19 cellular contexts compared by ENCODE assay signal in genomic region chr3:64939309-64939708, GRCh38.
DNase-seq lines count a peak whose midpoint lies in the region; ATAC-seq, FAIRE-seq and TF ChIP-seq lines count a peak whose summit lies in the region.
"Had no signal": no experiment of that assay in that cellular context is flagged by ENCODE, and none has a peak within 500 bp of the region (broad histone marks: within the 10 kb centered on the region; RNA-seq: fewer than 3 reads in every experiment).

No MANE protein-coding gene starts in this region.

- in situ Hi-C loops in K562 (cut with MboI): no loop called here

- H3K4me2 ChIP-seq in K562 (ENCODE audit: insufficient read depth, low read length): no peak overlapping the region

- TF ChIP-seq POLR2A in K562 (conservative IDR thresholded peaks at IDR 0.05) (no peak), prostate gland (IDR thresholded peaks at IDR 0.05) (no peak), GM18505 (IDR thresholded peaks at IDR 0.05; ENCODE audit: borderline replicate concordance, extremely low read depth, insufficient read depth, insufficient read length) (no peak)

- DNase-seq in K562 (ENCODE audit: extremely low read depth in 1 of 4, low spot score in 3 of 4) (no peak), left colon (no peak), prostate gland (ENCODE audit: low spot score) (no peak)
- DNase-seq: C1 segment of cervical spinal cord; Calu3; CD4-positive, alpha-beta memory T cell; COR-L47; DMS53; DND-41; GM23248; H7; HCEC 1CT had no signal

- BruUV-seq in K562 (replicated peaks; lab: Mats Ljungman, UMichigan): no TSS peak

- no peaks in the 10 kb centered on the region for H4K20me1 ChIP-seq in K562 (replicated peaks; ENCODE audit: control insufficient read depth, insufficient read depth, low read length)

- H3K4me1 ChIP-seq in K562 (replicated peaks in 1 of 2; ENCODE audit: control insufficient read depth in 2 of 2, insufficient read depth in 2 of 2, low read length in 2 of 2): peaks cover 0 to 4% of the 10 kb centered on the region in 2 experiments; a peak in 3 of 5 replicates
- H3K4me1 ChIP-seq in prostate gland (replicated peaks): peaks cover 2% of the 10 kb centered on the region

- no peak for TF ChIP-seq EP300 in K562 (IDR thresholded peaks at IDR 0.05; ENCODE audit: low read length)

- CTCF ChIA-PET in K562 (lab: Yijun Ruan, JAX; ENCODE audit: low intra/inter-chr PET ratio): no interaction called here

- peak overlapping the region; percentile 40; the same call in 1 of the 2 replicates for H2AFZ ChIP-seq in K562 (ENCODE audit: low read depth, low read length)
- H2AFZ ChIP-seq: GM23248 had no signal

- no peak for TF ChIP-seq CTCF in K562 (IDR thresholded peaks at IDR 0.05 in 2 of 3, conservative IDR thresholded peaks at IDR 0.05 in 1 of 3; ENCODE audit: insufficient read depth in 2 of 3, low read depth in 1 of 3, low read length in 3 of 3)
- no peak for TF ChIP-seq CTCF in prostate gland (IDR thresholded peaks at IDR 0.05)

- ATAC-seq in K562 (no peak), left colon (peak; percentile 18), GM21515 (IDR thresholded peaks at IDR 0.05; ENCODE audit: unreplicated experiment) (no peak), GM18505 (IDR thresholded peaks at IDR 0.05; ENCODE audit: unreplicated experiment) (no peak), GM21528 (IDR thresholded peaks at IDR 0.05; ENCODE audit: low FRiP score, unreplicated experiment) (no peak)

- H3K79me2 ChIP-seq in K562 (ENCODE audit: control insufficient read depth, insufficient read depth, low read length): no peaks in the 10 kb centered on the region

- H3K9me1 ChIP-seq in K562 (ENCODE audit: control insufficient read depth, insufficient read depth, low read length): no peaks in the 10 kb centered on the region

- no peak overlapping the region for H3K9ac ChIP-seq in K562 (ENCODE audit: insufficient read depth in 1 of 2, low read depth in 2 of 2, low read length in 2 of 2)
- H3K9ac ChIP-seq: GM23248 had no signal

- no peak for TF ChIP-seq RAD21 in K562 (CRISPR knock-in tag; conservative IDR thresholded peaks at IDR 0.05 in 1 of 2, IDR thresholded peaks at IDR 0.05 in 1 of 2)

- H3K36me3 ChIP-seq in K562 (ENCODE audit: control insufficient read depth, insufficient read depth, low read length): no peaks in the 10 kb centered on the region
- H3K36me3 ChIP-seq in prostate gland: no peaks in the 10 kb centered on the region

- intact Hi-C loops in K562 (cut with micrococcal nuclease) (no loop called here), left colon (cut with DNase I, micrococcal nuclease) (no loop called here), prostate gland (cut with DNase I) (no loop called here)

- H3K27ac ChIP-seq in K562 (ENCODE audit: extremely low read depth, low read depth, low read length) (no peak overlapping the region), prostate gland (peak overlapping the region; percentile 53 to 57)
- H3K27ac ChIP-seq: GM23248 had no signal

- H3K27me3 ChIP-seq in K562 (ENCODE audit: control insufficient read depth in 2 of 2, insufficient read depth in 2 of 2, low read length in 2 of 2) (no peaks in the 10 kb centered on the region), prostate gland (replicated peaks; ENCODE audit: insufficient read depth) (no peaks in the 10 kb centered on the region)

- POLR2A ChIA-PET in K562 (lab: Yijun Ruan, JAX): interaction anchor here (1.1 kb wide), 1 partner anchor 16 kb away, joined by 3 read pairs; no protein-coding TSS in a partner anchor

- H3K4me3 ChIP-seq in K562 (no peak overlapping the region), prostate gland (no peak overlapping the region)
- H3K4me3 ChIP-seq: GM23248 had no signal

- 0% methylated on average over 1 of the region's 2 CpGs for WGBS in K562 (ENCODE audit: insufficient coverage, low coverage, missing lambda C conversion rate)
- 33% methylated on average over 2 of the region's 2 CpGs for WGBS in prostate gland

- no peak for FAIRE-seq in K562 (lab: Jason Lieb, UNC)
- FAIRE-seq: G401.6, GM12892, GM19239, H1 had no signal

- no peaks in the 10 kb centered on the region for H3K9me3 ChIP-seq in K562 (replicated peaks; ENCODE audit: control insufficient read depth, insufficient read depth, low read depth, low read length)
- H3K9me3 ChIP-seq in prostate gland: no peaks in the 10 kb centered on the region

TF ChIP-seq in K562, 482 proteins besides CTCF, POLR2A, EP300 and RAD21:
- TF ChIP-seq EWSR1 (IDR thresholded peaks at IDR 0.05; ENCODE audit: borderline replicate concordance, low read depth, partially characterized antibody) (peak; percentile 61), ZNF311 (CRISPR knock-in tag; IDR thresholded peaks at IDR 0.05) (no peak), ZBTB11 (CRISPR knock-in tag; IDR thresholded peaks at IDR 0.05) (peak in 1 of 3 experiments; percentile 72; a peak in 2 of 6 replicates), TEAD4 (IDR thresholded peaks at IDR 0.05; ENCODE audit: low read length) (peak; percentile 38; the same call in 1 of the 2 replicates), TEAD4 (CRISPR knock-in tag; IDR thresholded peaks at IDR 0.05; ENCODE audit: borderline replicate concordance) (no peak), ZNF184 (CRISPR knock-in tag; IDR thresholded peaks at IDR 0.05) (no peak)
- TF ChIP-seq, protein P1, sequence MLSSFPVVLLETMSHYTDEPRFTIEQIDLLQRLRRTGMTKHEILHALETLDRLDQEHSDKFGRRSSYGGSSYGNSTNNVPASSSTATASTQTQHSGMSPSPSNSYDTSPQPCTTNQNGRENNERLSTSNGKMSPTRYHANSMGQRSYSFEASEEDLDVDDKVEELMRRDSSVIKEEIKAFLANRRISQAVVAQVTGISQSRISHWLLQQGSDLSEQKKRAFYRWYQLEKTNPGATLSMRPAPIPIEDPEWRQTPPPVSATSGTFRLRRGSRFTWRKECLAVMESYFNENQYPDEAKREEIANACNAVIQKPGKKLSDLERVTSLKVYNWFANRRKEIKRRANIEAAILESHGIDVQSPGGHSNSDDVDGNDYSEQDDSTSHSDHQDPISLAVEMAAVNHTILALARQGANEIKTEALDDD (IDR thresholded peaks at IDR 0.05): peak; percentile 65; the same call in 1 of the 2 replicates
- TF ChIP-seq, protein P2, sequence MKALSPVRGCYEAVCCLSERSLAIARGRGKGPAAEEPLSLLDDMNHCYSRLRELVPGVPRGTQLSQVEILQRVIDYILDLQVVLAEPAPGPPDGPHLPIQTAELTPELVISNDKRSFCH (CRISPR knock-in tag; IDR thresholded peaks at IDR 0.05): no peak
- TF ChIP-seq, protein P2 (tag; IDR thresholded peaks at IDR 0.05): no peak
